22 cellular contexts compared by ENCODE assay signal in genomic region chr10:114328876-114329275, GRCh38.
A peak's percentile ranks its signal among the peaks of the same experiment; 100 is the strongest.
DNase-seq lines count a peak whose midpoint lies in the region; ATAC-seq and TF ChIP-seq lines count a peak whose summit lies in the region.
"Had no signal": no experiment of that assay in that cellular context is flagged by ENCODE, and none has a peak within 500 bp of the region (broad histone marks: within the 10 kb centered on the region; RNA-seq: fewer than 3 reads in every experiment).

No MANE protein-coding gene starts in this region.

- H3K4me3 ChIP-seq in MG63 (no peak overlapping the region), testis (no peak overlapping the region)
- H3K4me3 ChIP-seq: HAP-1, neural progenitor cell had no signal

- no peak for TF ChIP-seq POLR2A in testis (IDR thresholded peaks at IDR 0.05)

- H3K9me3 ChIP-seq in MG63 (no peaks in the 10 kb centered on the region), testis (no peaks in the 10 kb centered on the region)
- H3K9me3 ChIP-seq: HAP-1 had no signal

- H3K27me3 ChIP-seq in MG63 (no peaks in the 10 kb centered on the region), testis (no peaks in the 10 kb centered on the region)
- H3K27me3 ChIP-seq: neural progenitor cell had no signal

- H3K9me3 Mint-ChIP-seq in nephron = no peaks in the 10 kb centered on the region
- no peaks in the 10 kb centered on the region for H3K9me3 Mint-ChIP-seq in immature natural killer cell
- H3K9me3 Mint-ChIP-seq: central memory CD8-positive, alpha-beta T cell; neural progenitor cell; WTC11 had no signal

- ATAC-seq in GM21447 (IDR thresholded peaks at IDR 0.05; ENCODE audit: unreplicated experiment) = no peak
- ATAC-seq: left lobe of liver, PC-3, WTC11 had no signal

- H3K36me3 ChIP-seq in MG63 (no peaks in the 10 kb centered on the region), testis (ENCODE audit: low read depth, missing control alignments) (no peaks in the 10 kb centered on the region)
- H3K36me3 ChIP-seq: HAP-1, neural progenitor cell had no signal

- H3K4me3 Mint-ChIP-seq in nephron (no peak overlapping the region), immature natural killer cell (no peak overlapping the region)
- H3K4me3 Mint-ChIP-seq: central memory CD8-positive, alpha-beta T cell; neural progenitor cell; WTC11 had no signal

- TF ChIP-seq CTCF in nephron (IDR thresholded peaks at IDR 0.05; ENCODE audit: unreplicated experiment in 3 of 3) (no peak), testis (IDR thresholded peaks at IDR 0.05) (no peak)

- intact Hi-C loops in testis (cut with DNase I; ENCODE audit: low total_unique reads) = no loop called here

- DNase-seq in MG63 (peak; percentile 49), globus pallidus (ENCODE audit: low spot score) (peak; percentile 29), testis (peak; percentile 34), immature natural killer cell (no peak), NCI-H1092 (lab: John Stamatoyannopoulos, UW) (no peak)
- DNase-seq: activated CD4-positive, alpha-beta T cell treated with anti-CD3 and anti-CD28 coated beads, Interleukin-2, amount 50 U/mL, for 4 hours; activated CD8-positive, alpha-beta memory T cell treated with anti-CD3 and anti-CD28 coated beads, Interleukin-2, amount 50 U/mL, for 48 hours; activated gamma-delta T cell; KG1; MV-4-11; NCI-H187; NCI-H748 treated with DMSO at 0.1 percent for 48 hours; PC-3; stimulated activated CD4-positive, alpha-beta T cell treated with anti-CD3 and anti-CD28 coated beads, Interleukin-15, amount 100 ng/mL, for 24 hours; T-helper 2 cell had no signal

- H3K27me3 Mint-ChIP-seq in nephron (ENCODE audit: low read depth) (no peaks in the 10 kb centered on the region), immature natural killer cell (ENCODE audit: low read depth in 3 of 3) (peaks cover 2 to 3% (median 2%) of the 10 kb centered on the region in 3 donors)
- H3K27me3 Mint-ChIP-seq: central memory CD8-positive, alpha-beta T cell had no signal

- WGBS in testis, 2 donors = 75 to 92% methylated on average over 2 to 6 of the region's 6 CpGs

- H3K4me1 Mint-ChIP-seq in nephron (peaks cover 55% of the 10 kb centered on the region), immature natural killer cell (no peaks in the 10 kb centered on the region)
- H3K4me1 Mint-ChIP-seq: central memory CD8-positive, alpha-beta T cell; WTC11 had no signal

- peaks cover 23% of the 10 kb centered on the region for H3K4me1 ChIP-seq in testis
- H3K4me1 ChIP-seq: HAP-1 had no signal

- H3K36me3 Mint-ChIP-seq in nephron (ENCODE audit: low read depth) (no peaks in the 10 kb centered on the region), immature natural killer cell (no peaks in the 10 kb centered on the region)
- H3K36me3 Mint-ChIP-seq: WTC11 had no signal

- H3K27ac ChIP-seq in testis = no peak overlapping the region
- H3K27ac ChIP-seq: neural progenitor cell had no signal

- peak overlapping the region in 2 of 3 experiments; percentile 54 to 98 for H3K27ac Mint-ChIP-seq in nephron
- no peak overlapping the region for H3K27ac Mint-ChIP-seq in immature natural killer cell
- H3K27ac Mint-ChIP-seq: neural progenitor cell, WTC11 had no signal

Comparison
In these comparisons a context has a peak if more than half of its experiments do, and no peak if none do; other contexts are left out.
1. DNase-seq: peak in MG63 (single experiment), globus pallidus (single experiment) and testis (single experiment); none in immature natural killer cell (0 of 3) and NCI-H1092 (single experiment).
2. H3K27ac Mint-ChIP-seq: peak in nephron (2 of 3); none in immature natural killer cell (0 of 6).